Comparison of ENCODE assay signal across 10 cellular contexts in genomic region chr10:92124524-92125168, GRCh38.
DNase-seq lines count a peak whose midpoint lies in the region; ATAC-seq, FAIRE-seq and TF ChIP-seq lines count a peak whose summit lies in the region.
"Had no signal": no experiment of that assay in that cellular context is flagged by ENCODE, and none has a peak within 500 bp of the region (broad histone marks: within the 10 kb centered on the region; RNA-seq: fewer than 3 reads in every experiment).

No MANE protein-coding gene starts in this region.

- no peak overlapping the region for H2AFZ ChIP-seq in endothelial cell of umbilical vein (ENCODE audit: low read depth, low read length)

- dilution Hi-C loops in endothelial cell of umbilical vein (cut with MboI; ENCODE audit: extremely low pct_ligation_motif_present, low sequenced_read_pairs): no loop called here

- H3K36me3 ChIP-seq in endothelial cell of umbilical vein (ENCODE audit: control insufficient read depth in 2 of 2, extremely low read depth in 1 of 2, insufficient read depth in 2 of 2, low read length in 2 of 2): no peaks in the 10 kb centered on the region
- H3K36me3 ChIP-seq in right lobe of liver: no peaks in the 10 kb centered on the region
- no peaks in the 10 kb centered on the region for H3K36me3 ChIP-seq in vagina

- H3K27me3 ChIP-seq in endothelial cell of umbilical vein (ENCODE audit: control insufficient read depth in 2 of 2, insufficient read depth in 2 of 2, low read length in 2 of 2) (no peaks in the 10 kb centered on the region), right lobe of liver (no peaks in the 10 kb centered on the region), vagina (no peaks in the 10 kb centered on the region)

- TF ChIP-seq CTCF in endothelial cell of umbilical vein (IDR thresholded peaks at IDR 0.05; ENCODE audit: extremely low read depth in 1 of 2, insufficient read depth in 1 of 2, low read depth in 1 of 2, low read length in 2 of 2) (no peak), right lobe of liver (IDR thresholded peaks at IDR 0.05) (no peak), vagina (IDR thresholded peaks at IDR 0.05) (no peak)

- ATAC-seq in right lobe of liver: peak; percentile 59 to 69 (median 66)
- no peak for ATAC-seq in GM21717 (IDR thresholded peaks at IDR 0.05; ENCODE audit: unreplicated experiment)

- DNase-seq in NCI-H2029 (lab: John Stamatoyannopoulos, UW): peak; percentile 17
- DNase-seq in NCI-H2029 treated with DMSO at 0.1 percent for 48 hours (lab: John Stamatoyannopoulos, UW): no peak
- DNase-seq in endothelial cell of umbilical vein (ENCODE audit: low read depth, low spot score): peak; percentile 97
- DNase-seq in right lobe of liver: peak; percentile 44 to 78 (median 67)
- no peak for DNase-seq in vagina (ENCODE audit: extremely low spot score in 2 of 2)
- no peak for DNase-seq in NCI-H2196 (lab: John Stamatoyannopoulos, UW; ENCODE audit: unreplicated experiment)
- no peak for DNase-seq in globus pallidus (ENCODE audit: low spot score)
- DNase-seq: cerebellar nuclear complex, NCI-H1930 had no signal

- H3K4me3 ChIP-seq in endothelial cell of umbilical vein (replicated peaks in 1 of 3; ENCODE audit: insufficient read depth in 1 of 3, low read depth in 1 of 3, low read length in 3 of 3) (peak overlapping the region in 1 of 3 experiments; percentile 1), right lobe of liver (no peak overlapping the region), vagina (no peak overlapping the region)

- H3K9ac ChIP-seq in endothelial cell of umbilical vein (replicated peaks; ENCODE audit: extremely low read depth, insufficient read depth, low read length): peak overlapping the region; percentile 8

- peak; percentile 97 for FAIRE-seq in endothelial cell of umbilical vein (lab: Jason Lieb, UNC)

- 29% methylated on average over 3 of the region's 3 CpGs for WGBS in right lobe of liver (ENCODE audit: insufficient coverage, low coverage, low lambda C conversion rate, missing lambda C conversion rate)

- intact Hi-C loops in endothelial cell of umbilical vein (cut with micrococcal nuclease) (no loop called here), right lobe of liver (cut with DNase I) (no loop called here), vagina (cut with DNase I) (no loop called here)

- H3K79me2 ChIP-seq in endothelial cell of umbilical vein (ENCODE audit: control insufficient read depth, insufficient read depth, low read length): no peaks in the 10 kb centered on the region

- CTCF ChIA-PET in endothelial cell of umbilical vein (lab: Charles Lee): interaction anchor here (0.6 to 2.2 kb wide), 9 partner anchors 14 to 249 kb away, joined by 3 to 10 read pairs (median 4); partner anchors contain the start of genes CPEB3 and MARCHF5

- H3K4me2 ChIP-seq in endothelial cell of umbilical vein (ENCODE audit: insufficient read depth, low read length): peak overlapping the region; percentile 76

- H3K27ac ChIP-seq in endothelial cell of umbilical vein (ENCODE audit: insufficient read depth, low read depth, low read length): peak overlapping the region; percentile 38
- peak overlapping the region in 2 of 3 donors; percentile 76 to 85 for H3K27ac ChIP-seq in right lobe of liver
- peak overlapping the region; percentile 1 for H3K27ac ChIP-seq in vagina

- POLR2A ChIA-PET in endothelial cell of umbilical vein (lab: Charles Lee): interaction anchor here (0.6 kb wide), 1 partner anchor 88 kb away, joined by 5 read pairs; no protein-coding TSS in a partner anchor

- H4K20me1 ChIP-seq in endothelial cell of umbilical vein (replicated peaks; ENCODE audit: control insufficient read depth, extremely low read depth, insufficient read depth, low read length): no peaks in the 10 kb centered on the region

- no TSS peak for BruUV-seq in endothelial cell of umbilical vein (replicated peaks; lab: Mats Ljungman, UMichigan)

- H3K4me1 ChIP-seq in endothelial cell of umbilical vein (ENCODE audit: control insufficient read depth, extremely low read depth, insufficient read depth, low read length) (peaks cover 33% of the 10 kb centered on the region), right lobe of liver (peaks cover 2 to 68% (median 35%) of the 10 kb centered on the region in 4 donors), vagina (peaks cover 45% of the 10 kb centered on the region)

- no peak for TF ChIP-seq POLR2A in endothelial cell of umbilical vein (IDR thresholded peaks at IDR 0.05; ENCODE audit: low read depth, low read length)
- no peak for TF ChIP-seq POLR2A in right lobe of liver (IDR thresholded peaks at IDR 0.05)
- no peak for TF ChIP-seq POLR2A in vagina (IDR thresholded peaks at IDR 0.05)

- H3K9me3 ChIP-seq in endothelial cell of umbilical vein (replicated peaks; ENCODE audit: control insufficient read depth, insufficient read depth, low read length): no peaks in the 10 kb centered on the region
- H3K9me3 ChIP-seq in right lobe of liver: no peaks in the 10 kb centered on the region
- no peaks in the 10 kb centered on the region for H3K9me3 ChIP-seq in vagina

- H3K9me1 ChIP-seq in endothelial cell of umbilical vein (replicated peaks; ENCODE audit: control insufficient read depth, extremely low read depth, insufficient read depth, low read length): no peaks in the 10 kb centered on the region

TF ChIP-seq in endothelial cell of umbilical vein, 7 proteins besides CTCF, POLR2A, EP300 and RAD21:
- TF ChIP-seq EZH2 (IDR thresholded peaks at IDR 0.05; ENCODE audit: borderline replicate concordance, low read depth, low read length, severe bottlenecking) (no peak), POLR2AphosphoS5 (IDR thresholded peaks at IDR 0.05; ENCODE audit: insufficient read depth, low read depth, low read length) (peak; percentile 19), JUN (IDR thresholded peaks at IDR 0.05; ENCODE audit: borderline replicate concordance, insufficient read depth, insufficient read length, low read depth) (no peak), FOS (IDR thresholded peaks at IDR 0.05; ENCODE audit: borderline replicate concordance, insufficient read depth, low read length) (peak; percentile 39), GATA2 (IDR thresholded peaks at IDR 0.05; ENCODE audit: insufficient read depth, insufficient read length, low read depth, low read length) (no peak)
TF ChIP-seq in endothelial cell of umbilical vein: peak in this region for 2.

Comparison
In these comparisons a context has a peak if more than half of its experiments do, and no peak if none do; other contexts are left out.
1. DNase-seq: peak in NCI-H2029 (single experiment), endothelial cell of umbilical vein (single experiment) and right lobe of liver (3 of 3); none in NCI-H2029 treated with DMSO at 0.1 percent for 48 hours (single experiment), vagina (0 of 2), NCI-H2196 (single experiment) and globus pallidus (single experiment).
2. H3K27ac ChIP-seq: peak in every context shown above with its lines; median percentile 80 in right lobe of liver; 38 in endothelial cell of umbilical vein; 1 in vagina.